In genomic region chr22:24768537-24769374, GRCh38 we compare ENCODE assay signal across 9 cellular contexts. TPM values are rescaled to one million over a fixed set of nuclear protein-coding genes. Genes with fewer than 3 reads are reported as not detected.
A peak's percentile ranks its signal among the peaks of the same experiment; 100 is the strongest.
DNase-seq lines count a peak whose midpoint lies in the region; ATAC-seq and TF ChIP-seq lines count a peak whose summit lies in the region.
"Had no signal": no experiment of that assay in that cellular context is flagged by ENCODE, and none has a peak within 500 bp of the region (broad histone marks: within the 10 kb centered on the region; RNA-seq: fewer than 3 reads in every experiment).

No MANE protein-coding gene starts in this region.

- H3K56ac ChIP-seq in H9 (ENCODE audit: insufficient read length, low read depth, low read length) = no peak overlapping the region

- no peaks in the 10 kb centered on the region for H3K4me1 Mint-ChIP-seq in CD4-positive, alpha-beta T cell (ENCODE audit: low read depth)
- H3K4me1 Mint-ChIP-seq in H9 (peaks cover 13 to 14% of the 10 kb centered on the region in 2 experiments), progenitor cell of endocrine pancreas (ENCODE audit: low read depth) (no peaks in the 10 kb centered on the region)

- H4K5ac ChIP-seq in H9 (ENCODE audit: insufficient read length, low read depth, low read length) = no peak overlapping the region

- H4K20me1 ChIP-seq in H9 (ENCODE audit: control insufficient read depth, insufficient read depth, insufficient read length) = no peaks in the 10 kb centered on the region

- no peak overlapping the region for H3K14ac ChIP-seq in H9 (ENCODE audit: insufficient read depth, low read length)

- no peak overlapping the region for H3K9ac ChIP-seq in H9 (ENCODE audit: extremely low read depth, insufficient read length, low read length)

- WGBS in H9 (ENCODE audit: extremely low coverage, insufficient read length, low lambda C conversion rate) = no CpG with 5 or more reads among the region's 8 CpGs

- no peak overlapping the region for H3K27ac Mint-ChIP-seq in CD4-positive, alpha-beta T cell
- H3K27ac Mint-ChIP-seq in H9 (peak overlapping the region in 1 of 3 experiments; percentile 77; a peak in 1 of 7 replicates), progenitor cell of endocrine pancreas (no peak overlapping the region)

- no peak overlapping the region for H3K4me3 Mint-ChIP-seq in CD4-positive, alpha-beta T cell
- H3K4me3 Mint-ChIP-seq in H9 (no peak overlapping the region), progenitor cell of endocrine pancreas (ENCODE audit: low read depth) (no peak overlapping the region)

- H2BK12ac ChIP-seq in H9 (ENCODE audit: insufficient read length, low read depth, low read length) = no peak overlapping the region

- H3K27ac ChIP-seq in CD4-positive, alpha-beta T cell (ENCODE audit: low read depth, low read length) = no peak overlapping the region
- H3K27ac ChIP-seq in H9 (ENCODE audit: insufficient read length, low read depth, low read length) = no peak overlapping the region
- H3K27ac ChIP-seq: skin epidermis had no signal

- H4K8ac ChIP-seq in H9 (replicated peaks; ENCODE audit: insufficient read length, low read depth, low read length) = no peak overlapping the region

- DNase-seq in CD4-positive, alpha-beta T cell = peak in 9 of 10 experiments; percentile 1 to 41 (median 17)
- DNase-seq in H9 (peak; percentile 60), NCI-H69 (lab: John Stamatoyannopoulos, UW) (peak; percentile 84), germinal center (ENCODE audit: low spot score) (peak; percentile 25), progenitor cell of endocrine pancreas (ENCODE audit: low spot score, unreplicated experiment) (peak; percentile 40), GOT3 (lab: John Stamatoyannopoulos, UW) (no peak)
- peak; percentile 19 for DNase-seq in activated CD8-positive, alpha-beta memory T cell treated with anti-CD3 and anti-CD28 coated beads, Interleukin-2, amount 50 U/mL, for 4 hours

- no peak overlapping the region for H2AFZ ChIP-seq in H9 (ENCODE audit: low read length)

- H3K36me3 Mint-ChIP-seq in CD4-positive, alpha-beta T cell (ENCODE audit: low read depth) = no peaks in the 10 kb centered on the region
- H3K36me3 Mint-ChIP-seq in H9 (ENCODE audit: insufficient read depth in 1 of 3, low read depth in 3 of 3) = no peaks in the 10 kb centered on the region
- H3K36me3 Mint-ChIP-seq in progenitor cell of endocrine pancreas (ENCODE audit: insufficient read depth) = no peaks in the 10 kb centered on the region

- no peak overlapping the region for H2AK5ac ChIP-seq in H9 (ENCODE audit: insufficient read length, low read length)

- no peak overlapping the region for H3K18ac ChIP-seq in H9 (ENCODE audit: insufficient read length, low read depth, low read length)

- H3K79me1 ChIP-seq in H9 (ENCODE audit: insufficient read depth, low read depth, low read length, poor library complexity, severe bottlenecking) = no peaks in the 10 kb centered on the region

- H3K4me2 ChIP-seq in H9 (ENCODE audit: insufficient read depth, insufficient read length, low read length) = no peak overlapping the region

- H3K79me2 ChIP-seq in H9 (ENCODE audit: insufficient read depth, low read length) = no peaks in the 10 kb centered on the region

- peak; percentile 46 for TF ChIP-seq CTCF in CD4-positive, alpha-beta T cell (IDR thresholded peaks at IDR 0.05)
- TF ChIP-seq CTCF in H9 (conservative IDR thresholded peaks at IDR 0.05) (peak; percentile 80), progenitor cell of endocrine pancreas (IDR thresholded peaks at IDR 0.05; ENCODE audit: unreplicated experiment) (peak; percentile 76)

- H3K4ac ChIP-seq in H9 (ENCODE audit: low read depth, low read length) = no peak overlapping the region

- no peak overlapping the region for H2BK5ac ChIP-seq in H9 (ENCODE audit: insufficient read length, low read length)

- no peaks in the 10 kb centered on the region for H3K27me3 ChIP-seq in CD4-positive, alpha-beta T cell (ENCODE audit: control insufficient read depth, insufficient read depth, low read length)
- no peaks in the 10 kb centered on the region for H3K27me3 ChIP-seq in H9 (ENCODE audit: insufficient read depth, low read length)

- H3K23ac ChIP-seq in H9 (ENCODE audit: insufficient read length, low read depth, low read length) = no peak overlapping the region

- CTCF ChIA-PET in CD4-positive, alpha-beta T cell (lab: Charles Lee) = interaction anchor here (1.0 to 2.3 kb wide), 3 partner anchors 10 to 82 kb away, joined by 3 to 14 read pairs (median 4); no protein-coding TSS in a partner anchor

- H3K23me2 ChIP-seq in H9 (ENCODE audit: insufficient read length, low read depth, low read length, poor library complexity, severe bottlenecking) = no peaks in the 10 kb centered on the region

- ATAC-seq in CD4-positive, alpha-beta T cell (ENCODE audit: poor library complexity) = peak; percentile 48
- no peak for ATAC-seq in GM21360 (IDR thresholded peaks at IDR 0.05; ENCODE audit: unreplicated experiment)

- no peak overlapping the region for H4K91ac ChIP-seq in H9 (ENCODE audit: insufficient read length, low read depth, low read length)

- no peaks in the 10 kb centered on the region; the same call in 1 of the 2 replicates for H3K4me1 ChIP-seq in H9 (ENCODE audit: insufficient read depth, low read length)

- POLR2A ChIA-PET in CD4-positive, alpha-beta T cell (lab: Charles Lee) = no interaction called here

- peaks cover 12% of the 10 kb centered on the region for H3K27me3 Mint-ChIP-seq in CD4-positive, alpha-beta T cell
- H3K27me3 Mint-ChIP-seq in H9 (ENCODE audit: low read depth) (peaks cover 1% of the 10 kb centered on the region), progenitor cell of endocrine pancreas (peaks cover 9% of the 10 kb centered on the region)

- no peaks in the 10 kb centered on the region for H3K9me3 Mint-ChIP-seq in CD4-positive, alpha-beta T cell
- no peaks in the 10 kb centered on the region for H3K9me3 Mint-ChIP-seq in H9
- no peaks in the 10 kb centered on the region for H3K9me3 Mint-ChIP-seq in progenitor cell of endocrine pancreas (ENCODE audit: low read depth)

- H2BK15ac ChIP-seq in H9 (ENCODE audit: low read depth, low read length) = no peak overlapping the region

- intact Hi-C loops in CD4-positive, alpha-beta T cell (cut with DNase I, micrococcal nuclease) = loop anchor here in 1 of 2 experiments (1.0 to 2.0 kb wide), 2 partner anchors 82 to 280 kb away; no protein-coding TSS in a partner anchor

- H3K9me3 ChIP-seq in CD4-positive, alpha-beta T cell (ENCODE audit: control insufficient read depth, low read length) = no peaks in the 10 kb centered on the region
- H3K9me3 ChIP-seq in H9 (ENCODE audit: control insufficient read depth, low read depth, low read length) = no peaks in the 10 kb centered on the region

- no peak overlapping the region for H3T11ph ChIP-seq in H9 (ENCODE audit: low read length)

- no peak overlapping the region for H2BK20ac ChIP-seq in H9 (ENCODE audit: low read depth, low read length, poor library complexity, severe bottlenecking)

- H2BK120ac ChIP-seq in H9 (ENCODE audit: low read depth, low read length, poor library complexity, severe bottlenecking) = no peak overlapping the region

RNA-seq across cellular contexts. Expression of gene PIWIL3, which starts 5.8 kb away (rescaled TPM):
- total RNA-seq in CD4-positive, alpha-beta T cell = not detected
- total RNA-seq in H9 (2021) (0.07 and 0.09 TPM in 2 replicates), progenitor cell of endocrine pancreas (not detected in 2 replicates)

RNA-seq across cellular contexts. Expression of gene SGSM1, which starts 37.3 kb away (rescaled TPM):
- 1 to 10 TPM; 1.3 to 1.9 TPM for total RNA-seq in CD4-positive, alpha-beta T cell
- total RNA-seq in H9 (2021) = 3.2 and 4.3 TPM in 2 replicates
- total RNA-seq in progenitor cell of endocrine pancreas = 3.6 and 3.9 TPM in 2 replicates
